Comparison of ENCODE assay signal across 18 cellular contexts in the genomic region with DNA sequence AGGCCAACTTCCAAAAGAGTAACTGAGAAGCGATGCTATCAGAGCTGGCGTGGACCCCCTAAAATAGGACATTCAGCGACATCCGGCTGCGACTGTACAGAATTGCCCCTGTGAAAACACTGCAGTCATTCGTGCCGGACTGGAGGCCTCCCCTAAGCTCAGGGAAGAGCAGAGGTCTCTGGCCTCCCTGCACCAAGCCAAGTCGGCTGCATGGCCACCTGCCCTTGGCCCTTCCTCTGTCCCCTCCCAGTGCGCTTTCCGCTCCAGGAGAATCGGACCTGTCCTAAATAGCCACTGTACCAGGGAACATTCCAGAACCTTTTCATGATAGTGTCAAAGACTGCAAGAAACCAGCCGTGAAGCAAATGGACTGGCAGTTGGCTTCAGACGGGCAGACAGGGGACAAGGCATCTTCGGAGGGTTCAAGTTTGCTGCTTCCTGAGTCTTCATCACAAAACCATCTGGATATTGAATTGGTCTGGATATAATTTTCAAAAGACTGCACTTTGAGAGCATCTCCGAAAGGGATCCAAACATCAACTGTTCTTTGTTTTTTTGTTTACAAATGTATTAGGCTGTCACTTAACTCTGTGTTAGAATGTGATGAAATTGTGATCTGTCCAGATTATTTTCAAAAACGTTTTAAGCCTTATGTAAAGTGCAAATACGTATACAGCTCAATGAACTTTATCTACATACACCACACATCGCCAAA. TPM values are rescaled to one million over a fixed set of nuclear protein-coding genes. Genes with fewer than 3 reads are reported as not detected.
DNase-seq lines count a peak whose midpoint lies in the region; ATAC-seq, FAIRE-seq and TF ChIP-seq lines count a peak whose summit lies in the region.
"Had no signal": no experiment of that assay in that cellular context is flagged by ENCODE, and none has a peak within 500 bp of the region (broad histone marks: within the 10 kb centered on the region; RNA-seq: fewer than 3 reads in every experiment).

No MANE protein-coding gene starts in this region.

- 53% methylated on average over 18 of the region's 18 CpGs for WGBS in K562 (ENCODE audit: insufficient coverage, low coverage, missing lambda C conversion rate)
- 71 to 81% (median 78%) methylated on average over 18 of the region's 18 CpGs for WGBS in small intestine, 3 donors

- ATAC-seq in activated CD8-positive, alpha-beta T cell treated with anti-CD3 and anti-CD28 coated beads, Interleukin-2, amount 10 ng/mL, durations not matched to agents 7 days and 5 days, result no peak
- ATAC-seq in activated CD8-positive, alpha-beta T cell treated with anti-CD3 and anti-CD28 coated beads for 36 hours, result no peak
- no peak for ATAC-seq in K562
- ATAC-seq: Panc1 had no signal

- peaks cover 33% of the 10 kb centered on the region for H3K4me1 Mint-ChIP-seq in activated CD8-positive, alpha-beta T cell treated with anti-CD3 and anti-CD28 coated beads, Interleukin-2, amount 10 ng/mL, durations not matched to agents 7 days and 5 days (ENCODE audit: low read depth)
- peaks cover 14% of the 10 kb centered on the region for H3K4me1 Mint-ChIP-seq in activated CD8-positive, alpha-beta T cell treated with anti-CD3 and anti-CD28 coated beads for 36 hours (ENCODE audit: low read depth)

- H3K27ac ChIP-seq in K562 (ENCODE audit: extremely low read depth, low read depth, low read length) (no peak overlapping the region), kidney (ENCODE audit: low read depth in 2 of 2, low read length in 2 of 2) (no peak overlapping the region), small intestine (ENCODE audit: low read depth in 1 of 2, low read length in 1 of 2) (no peak overlapping the region)

- no peaks in the 10 kb centered on the region for H3K79me2 ChIP-seq in K562 (ENCODE audit: control insufficient read depth, insufficient read depth, low read length)

- POLR2A ChIA-PET in activated CD8-positive, alpha-beta T cell treated with anti-CD3 and anti-CD28 coated beads, Interleukin-2, amount 10 ng/mL, durations not matched to agents 7 days and 5 days (lab: Charles Lee), result interaction anchor here (1.4 kb wide), 1 partner anchor 15 kb away, joined by 3 read pairs; no protein-coding TSS in a partner anchor
- POLR2A ChIA-PET in activated CD8-positive, alpha-beta T cell treated with anti-CD3 and anti-CD28 coated beads for 36 hours (lab: Charles Lee), result interaction anchor here (0.7 kb wide), 1 partner anchor 11 kb away, joined by 3 read pairs; no protein-coding TSS in a partner anchor
- POLR2A ChIA-PET in K562 (lab: Yijun Ruan, JAX), result interaction anchor here (0.9 to 1.0 kb wide), 2 partner anchors 12 to 16 kb away, joined by 3 to 4 read pairs; no protein-coding TSS in a partner anchor

- H3K4me2 ChIP-seq in K562 (ENCODE audit: insufficient read depth, low read length), result no peak overlapping the region
- H3K4me2 ChIP-seq: SK-N-SH had no signal

- H3K9me3 ChIP-seq in K562 (replicated peaks; ENCODE audit: control insufficient read depth, insufficient read depth, low read depth, low read length) (no peaks in the 10 kb centered on the region), kidney (ENCODE audit: control insufficient read depth in 1 of 2, low read length in 2 of 2) (no peaks in the 10 kb centered on the region), small intestine (ENCODE audit: control insufficient read depth, low read depth) (no peaks in the 10 kb centered on the region)
- H3K9me3 ChIP-seq: SK-N-SH had no signal

- TF ChIP-seq CTCF in activated CD8-positive, alpha-beta T cell treated with anti-CD3 and anti-CD28 coated beads for 36 hours (IDR thresholded peaks at IDR 0.05), result no peak
- TF ChIP-seq CTCF in K562 (IDR thresholded peaks at IDR 0.05 in 2 of 3, conservative IDR thresholded peaks at IDR 0.05 in 1 of 3; ENCODE audit: insufficient read depth in 2 of 3, low read depth in 1 of 3, low read length in 3 of 3) (no peak), kidney (IDR thresholded peaks at IDR 0.05; ENCODE audit: borderline replicate concordance, extremely low read depth, insufficient read depth) (no peak)

- intact Hi-C loops in activated CD8-positive, alpha-beta T cell treated with anti-CD3 and anti-CD28 coated beads for 36 hours (cut with micrococcal nuclease), result no loop called here
- intact Hi-C loops in K562 (cut with micrococcal nuclease) (no loop called here), kidney (cut with DNase I) (no loop called here)

- TF ChIP-seq POLR2A in K562 (conservative IDR thresholded peaks at IDR 0.05), result no peak

- CTCF ChIA-PET in activated CD8-positive, alpha-beta T cell treated with anti-CD3 and anti-CD28 coated beads, Interleukin-2, amount 10 ng/mL, durations not matched to agents 7 days and 5 days (lab: Charles Lee), result interaction anchor here (0.9 to 1.1 kb wide), 2 partner anchors 109 to 218 kb away, joined by 3 read pairs; partner anchors contain the start of gene TPD52L2
- CTCF ChIA-PET in activated CD8-positive, alpha-beta T cell treated with anti-CD3 and anti-CD28 coated beads for 36 hours (lab: Charles Lee), result interaction anchor here (1.4 to 2.4 kb wide), 3 partner anchors 12 to 30 kb away, joined by 3 to 8 read pairs (median 8); no protein-coding TSS in a partner anchor
- CTCF ChIA-PET in K562 (lab: Yijun Ruan, JAX; ENCODE audit: low intra/inter-chr PET ratio), result no interaction called here

- FAIRE-seq in K562 (lab: Jason Lieb, UNC) (no peak), kidney (lab: Jason Lieb, UNC) (no peak), small intestine (lab: Jason Lieb, UNC) (no peak), RCC 7860 (lab: Jason Lieb, UNC) (no peak)

- no peak for TF ChIP-seq RAD21 in K562 (CRISPR knock-in tag; conservative IDR thresholded peaks at IDR 0.05 in 1 of 2, IDR thresholded peaks at IDR 0.05 in 1 of 2)

- no peaks in the 10 kb centered on the region for H3K36me3 Mint-ChIP-seq in activated CD8-positive, alpha-beta T cell treated with anti-CD3 and anti-CD28 coated beads, Interleukin-2, amount 10 ng/mL, durations not matched to agents 7 days and 5 days (ENCODE audit: low read depth)
- no peaks in the 10 kb centered on the region for H3K36me3 Mint-ChIP-seq in activated CD8-positive, alpha-beta T cell treated with anti-CD3 and anti-CD28 coated beads for 36 hours (ENCODE audit: low read depth)

- H3K4me1 ChIP-seq in K562 (replicated peaks in 1 of 2; ENCODE audit: control insufficient read depth in 2 of 2, insufficient read depth in 2 of 2, low read length in 2 of 2), result peaks cover 7 to 37% of the 10 kb centered on the region in 2 experiments; a peak in 4 of 5 replicates
- peaks cover 3% of the 10 kb centered on the region in 2 donors for H3K4me1 ChIP-seq in kidney (ENCODE audit: control insufficient read depth in 1 of 2, insufficient read depth in 1 of 2, low read depth in 1 of 2, low read length in 2 of 2)
- H3K4me1 ChIP-seq in small intestine (ENCODE audit: control insufficient read depth in 2 of 2, insufficient read depth in 1 of 2, low read depth in 1 of 2, low read length in 1 of 2), result no peaks in the 10 kb centered on the region

- no peaks in the 10 kb centered on the region for H4K20me1 ChIP-seq in K562 (replicated peaks; ENCODE audit: control insufficient read depth, insufficient read depth, low read length)

- H3K27me3 Mint-ChIP-seq in activated CD8-positive, alpha-beta T cell treated with anti-CD3 and anti-CD28 coated beads, Interleukin-2, amount 10 ng/mL, durations not matched to agents 7 days and 5 days (ENCODE audit: low read depth), result peaks cover 19% of the 10 kb centered on the region
- no peaks in the 10 kb centered on the region for H3K27me3 Mint-ChIP-seq in activated CD8-positive, alpha-beta T cell treated with anti-CD3 and anti-CD28 coated beads for 36 hours

- no peaks in the 10 kb centered on the region for H3K9me3 Mint-ChIP-seq in activated CD8-positive, alpha-beta T cell treated with anti-CD3 and anti-CD28 coated beads, Interleukin-2, amount 10 ng/mL, durations not matched to agents 7 days and 5 days (ENCODE audit: insufficient read depth)
- H3K9me3 Mint-ChIP-seq in activated CD8-positive, alpha-beta T cell treated with anti-CD3 and anti-CD28 coated beads for 36 hours, result no peaks in the 10 kb centered on the region

- no peaks in the 10 kb centered on the region for H3K9me1 ChIP-seq in K562 (ENCODE audit: control insufficient read depth, insufficient read depth, low read length)

- in situ Hi-C loops in K562 (cut with MboI), result no loop called here

- H3K9ac ChIP-seq in K562 (ENCODE audit: insufficient read depth in 1 of 2, low read depth in 2 of 2, low read length in 2 of 2) (peak overlapping the region in 1 of 2 experiments; percentile 43; a peak in 1 of 4 replicates), kidney (ENCODE audit: low read length in 2 of 2) (no peak overlapping the region)
- H3K9ac ChIP-seq: SK-N-SH had no signal

- H3K4me3 ChIP-seq in K562, result no peak overlapping the region
- no peak overlapping the region for H3K4me3 ChIP-seq in kidney (ENCODE audit: low read length in 2 of 2)
- no peak overlapping the region for H3K4me3 ChIP-seq in small intestine (ENCODE audit: low read depth in 1 of 2, low read length in 2 of 2)

- H2AFZ ChIP-seq in K562 (ENCODE audit: low read depth, low read length), result 0 out of 2 replicates have a peak overlapping the region, but pooled peaks have one; percentile 17

- no peak for TF ChIP-seq EP300 in K562 (IDR thresholded peaks at IDR 0.05; ENCODE audit: low read length)

- H3K27ac Mint-ChIP-seq in activated CD8-positive, alpha-beta T cell treated with anti-CD3 and anti-CD28 coated beads, Interleukin-2, amount 10 ng/mL, durations not matched to agents 7 days and 5 days, result peak overlapping the region; percentile 67
- H3K27ac Mint-ChIP-seq in activated CD8-positive, alpha-beta T cell treated with anti-CD3 and anti-CD28 coated beads for 36 hours, result no peak overlapping the region

- no TSS peak for BruUV-seq in K562 (replicated peaks; lab: Mats Ljungman, UMichigan)

- no peak for DNase-seq in activated CD8-positive, alpha-beta T cell treated with anti-CD3 and anti-CD28 coated beads, Interleukin-2, amount 10 ng/mL, durations not matched to agents 7 days and 5 days
- no peak for DNase-seq in activated CD8-positive, alpha-beta T cell treated with anti-CD3 and anti-CD28 coated beads for 36 hours
- DNase-seq in K562 (ENCODE audit: extremely low read depth in 1 of 4, low spot score in 3 of 4) (no peak), kidney (peak; percentile 50), occipital lobe (lab: John Stamatoyannopoulos, UW) (no peak), small intestine (no peak), RCC 7860 (ENCODE audit: low spot score) (no peak), germinal center (ENCODE audit: low spot score) (no peak)
- DNase-seq: 8988T, DMS153, MM.1S, NCI-H1092 treated with DMSO at 0.1 percent for 48 hours, NCI-H2081 treated with DMSO at 0.1 percent for 48 hours, NCI-H510A treated with DMSO at 0.1 percent for 48 hours, NCI-H82, Right ventricle myocardium superior, SK-N-SH had no signal

- H3K4me3 Mint-ChIP-seq in activated CD8-positive, alpha-beta T cell treated with anti-CD3 and anti-CD28 coated beads, Interleukin-2, amount 10 ng/mL, durations not matched to agents 7 days and 5 days, result no peak overlapping the region
- no peak overlapping the region for H3K4me3 Mint-ChIP-seq in activated CD8-positive, alpha-beta T cell treated with anti-CD3 and anti-CD28 coated beads for 36 hours

- H3K36me3 ChIP-seq in K562 (ENCODE audit: control insufficient read depth, insufficient read depth, low read length), result no peaks in the 10 kb centered on the region
- no peaks in the 10 kb centered on the region for H3K36me3 ChIP-seq in kidney (ENCODE audit: control insufficient read depth in 1 of 2, insufficient read depth in 2 of 2, low read length in 2 of 2)
- no peaks in the 10 kb centered on the region for H3K36me3 ChIP-seq in small intestine (ENCODE audit: control insufficient read depth in 2 of 2, insufficient read depth in 2 of 2, low read length in 2 of 2)

- H3K27me3 ChIP-seq in K562 (ENCODE audit: control insufficient read depth in 2 of 2, insufficient read depth in 2 of 2, low read length in 2 of 2), result no peaks in the 10 kb centered on the region
- H3K27me3 ChIP-seq in small intestine (ENCODE audit: control insufficient read depth in 2 of 2, insufficient read depth in 2 of 2, low read length in 2 of 2), result no peaks in the 10 kb centered on the region

RNA-seq across cellular contexts. Expression of gene SLC2A4RG, which starts 16.5 kb away (rescaled TPM):
- 10 to 100 TPM; 97.2 TPM for total RNA-seq in activated CD8-positive, alpha-beta T cell treated with anti-CD3 and anti-CD28 coated beads, Interleukin-2, amount 10 ng/mL, durations not matched to agents 7 days and 5 days
- 10 to 100 TPM; 38.5 to 39.8 TPM for total RNA-seq in activated CD8-positive, alpha-beta T cell treated with anti-CD3 and anti-CD28 coated beads for 36 hours
- 22.0 and 60.9 TPM in 2 replicates for total RNA-seq in K562 (2011; cell fraction: chromatin; rRNA removed; ENCODE audit: low replicate concordance)
- 104 and 105 TPM in 2 replicates for total RNA-seq in K562 (2011; cell fraction: nucleolus; rRNA removed)
- 35.7 and 41.6 TPM in 2 replicates for total RNA-seq in K562 (2011; cell fraction: nucleoplasm; rRNA removed)
- total RNA-seq in K562 (2014; rRNA removed) (62.7 and 92.2 TPM in 2 replicates), K562 (2014; rRNA removed; fragmentation: Illumina TruSeq; extraction: Trizol) (8.2 and 8.3 TPM in 2 replicates), K562 (2015; rRNA removed; fragmentation: Illumina TruSeq; extraction: Trizol) (26.5 and 28.3 TPM in 2 replicates), K562 (2021) (97.3 and 104 TPM in 2 replicates), kidney (154 TPM), occipital lobe (2.8 TPM)
- polyA plus RNA-seq in K562 (2011; rRNA removed) (29.5 and 48.0 TPM in 2 replicates), K562 (2014; fragmentation: Illumina TruSeq; extraction: Trizol) (10.3 and 24.9 TPM in 2 replicates), K562 (2014; fragmentation: Nextera tagmentation; extraction: Ambion mirVana) (1 to 10 TPM in 1 of 2 experiments, under 1 TPM in 1; 0.34 to 1.1 TPM), K562 (2014; rRNA removed) (62.6 and 84.4 TPM in 2 replicates), kidney (ENCODE audit: insufficient read depth, low read depth, low replicate concordance) (171 TPM), small intestine (10 to 100 TPM; 11.6 to 19.0 (median 16.2) TPM)
- polyA plus RNA-seq in K562 (2011; cell fraction: cytosol; rRNA removed), result 27.4 and 73.4 TPM in 2 replicates
- 238 and 316 TPM in 2 replicates for polyA plus RNA-seq in K562 (2011; cell fraction: nucleus; rRNA removed)
- 65.5 and 70.1 TPM in 2 replicates for polyA plus RNA-seq in K562 (2012)
- 1.6 and 4.4 TPM in 2 replicates for polyA minus RNA-seq in K562 (2011; rRNA and poly(A)+ RNA removed)
- 14.8 and 20.6 TPM in 2 replicates for polyA minus RNA-seq in K562 (2011; cell fraction: cytosol; rRNA and poly(A)+ RNA removed)
- 47.3 and 53.0 TPM in 2 replicates for polyA minus RNA-seq in K562 (2011; cell fraction: nucleus; rRNA and poly(A)+ RNA removed)

RNA-seq across cellular contexts. Expression of gene LIME1, which starts 19.6 kb away (rescaled TPM):
- total RNA-seq in activated CD8-positive, alpha-beta T cell treated with anti-CD3 and anti-CD28 coated beads, Interleukin-2, amount 10 ng/mL, durations not matched to agents 7 days and 5 days, result 100 to 1,000 TPM; 163 to 165 TPM
- 10 to 100 TPM; 15.5 to 16.8 TPM for total RNA-seq in activated CD8-positive, alpha-beta T cell treated with anti-CD3 and anti-CD28 coated beads for 36 hours
- 6.7 and 27.9 TPM in 2 replicates for total RNA-seq in K562 (2011; cell fraction: chromatin; rRNA removed; ENCODE audit: low replicate concordance)
- 29.6 and 36.2 TPM in 2 replicates for total RNA-seq in K562 (2011; cell fraction: nucleolus; rRNA removed)
- total RNA-seq in K562 (2011; cell fraction: nucleoplasm; rRNA removed), result 12.0 and 12.1 TPM in 2 replicates
- 9.5 and 12.7 TPM in 2 replicates for total RNA-seq in K562 (2014; rRNA removed)
- 0.11 and 0.32 TPM in 2 replicates for total RNA-seq in K562 (2014; rRNA removed; fragmentation: Illumina TruSeq; extraction: Trizol)
- total RNA-seq in K562 (2015; rRNA removed; fragmentation: Illumina TruSeq; extraction: Trizol), result 2.7 and 2.8 TPM in 2 replicates
- total RNA-seq in K562 (2021), result 9.3 and 10.2 TPM in 2 replicates
- 1.5 and 3.9 TPM in 2 replicates for polyA plus RNA-seq in K562 (2011; rRNA removed)
- polyA plus RNA-seq in K562 (2011; cell fraction: cytosol; rRNA removed), result 4.5 and 15.8 TPM in 2 replicates
- polyA plus RNA-seq in K562 (2011; cell fraction: nucleus; rRNA removed), result 37.1 and 90.0 TPM in 2 replicates
- 5.5 and 10.7 TPM in 2 replicates for polyA plus RNA-seq in K562 (2012)
- 0.83 and 2.3 TPM in 2 replicates for polyA plus RNA-seq in K562 (2014; fragmentation: Illumina TruSeq; extraction: Trizol)
- not detected for polyA plus RNA-seq in K562 (2014; fragmentation: Nextera tagmentation; extraction: Ambion mirVana)
- 17.1 and 20.2 TPM in 2 replicates for polyA plus RNA-seq in K562 (2014; rRNA removed)
- polyA minus RNA-seq in K562 (2011; rRNA and poly(A)+ RNA removed), result 0.06 and 0.25 TPM in 2 replicates
- polyA minus RNA-seq in K562 (2011; cell fraction: cytosol; rRNA and poly(A)+ RNA removed), result 1.2 and 1.5 TPM in 2 replicates
- 4.7 and 7.7 TPM in 2 replicates for polyA minus RNA-seq in K562 (2011; cell fraction: nucleus; rRNA and poly(A)+ RNA removed)
- 12.1 TPM for total RNA-seq in kidney
- polyA plus RNA-seq in kidney (ENCODE audit: insufficient read depth, low read depth, low replicate concordance), result 114 TPM
- total RNA-seq in occipital lobe, result 1.7 TPM
- polyA plus RNA-seq in small intestine, result 10 to 100 TPM; 10.8 to 48.4 (median 34.4) TPM

RNA-seq across cellular contexts. Expression of gene ZGPAT, which starts 48.3 kb away (rescaled TPM):
- 10 to 100 TPM; 38.6 to 43.5 TPM for total RNA-seq in activated CD8-positive, alpha-beta T cell treated with anti-CD3 and anti-CD28 coated beads, Interleukin-2, amount 10 ng/mL, durations not matched to agents 7 days and 5 days
- 10 to 100 TPM; 22.4 to 22.5 TPM for total RNA-seq in activated CD8-positive, alpha-beta T cell treated with anti-CD3 and anti-CD28 coated beads for 36 hours
- 20.3 and 73.7 TPM in 2 replicates for total RNA-seq in K562 (2011; cell fraction: chromatin; rRNA removed; ENCODE audit: low replicate concordance)
- 43.4 and 48.4 TPM in 2 replicates for total RNA-seq in K562 (2011; cell fraction: nucleolus; rRNA removed)
- 35.6 and 47.3 TPM in 2 replicates for total RNA-seq in K562 (2011; cell fraction: nucleoplasm; rRNA removed)
- total RNA-seq in K562 (2014; rRNA removed) (19.4 and 26.6 TPM in 2 replicates), K562 (2014; rRNA removed; fragmentation: Illumina TruSeq; extraction: Trizol) (2.2 and 2.4 TPM in 2 replicates), K562 (2015; rRNA removed; fragmentation: Illumina TruSeq; extraction: Trizol) (7.9 and 8.4 TPM in 2 replicates), K562 (2021) (22.5 and 25.4 TPM in 2 replicates), kidney (30.5 TPM), occipital lobe (7.3 TPM)
- polyA plus RNA-seq in K562 (2011; rRNA removed) (7.4 and 10.7 TPM in 2 replicates), K562 (2014; fragmentation: Illumina TruSeq; extraction: Trizol) (5.6 and 10.9 TPM in 2 replicates), K562 (2014; fragmentation: Nextera tagmentation; extraction: Ambion mirVana) (under 1 TPM; 0.14 to 0.21 TPM), K562 (2014; rRNA removed) (24.1 and 27.7 TPM in 2 replicates), kidney (ENCODE audit: insufficient read depth, low read depth, low replicate concordance) (39.6 TPM), small intestine (10 to 100 TPM; 26.4 to 39.8 (median 34.9) TPM)
- 6.2 and 15.4 TPM in 2 replicates for polyA plus RNA-seq in K562 (2011; cell fraction: cytosol; rRNA removed)
- polyA plus RNA-seq in K562 (2011; cell fraction: nucleus; rRNA removed), result 40.8 and 67.3 TPM in 2 replicates
- polyA plus RNA-seq in K562 (2012), result 14.8 and 18.0 TPM in 2 replicates
- 2.7 and 4.6 TPM in 2 replicates for polyA minus RNA-seq in K562 (2011; rRNA and poly(A)+ RNA removed)
- polyA minus RNA-seq in K562 (2011; cell fraction: cytosol; rRNA and poly(A)+ RNA removed), result 11.6 and 12.8 TPM in 2 replicates
- polyA minus RNA-seq in K562 (2011; cell fraction: nucleus; rRNA and poly(A)+ RNA removed), result 9.8 and 11.2 TPM in 2 replicates

RNA-seq across cellular contexts. Expression of gene ARFRP1, which starts 48.3 kb away (rescaled TPM):
- 10 to 100 TPM; 55.2 to 57.6 TPM for total RNA-seq in activated CD8-positive, alpha-beta T cell treated with anti-CD3 and anti-CD28 coated beads, Interleukin-2, amount 10 ng/mL, durations not matched to agents 7 days and 5 days
- total RNA-seq in activated CD8-positive, alpha-beta T cell treated with anti-CD3 and anti-CD28 coated beads for 36 hours, result 10 to 100 TPM; 41.7 to 44.2 TPM
- total RNA-seq in K562 (2011; cell fraction: chromatin; rRNA removed; ENCODE audit: low replicate concordance), result 98.6 and 222 TPM in 2 replicates
- total RNA-seq in K562 (2011; cell fraction: nucleolus; rRNA removed), result 116 and 124 TPM in 2 replicates
- 75.6 and 81.5 TPM in 2 replicates for total RNA-seq in K562 (2011; cell fraction: nucleoplasm; rRNA removed)
- total RNA-seq in K562 (2014; rRNA removed), result 64.3 and 74.1 TPM in 2 replicates
- 16.1 and 19.1 TPM in 2 replicates for total RNA-seq in K562 (2014; rRNA removed; fragmentation: Illumina TruSeq; extraction: Trizol)
- total RNA-seq in K562 (2015; rRNA removed; fragmentation: Illumina TruSeq; extraction: Trizol), result 37.3 and 37.7 TPM in 2 replicates
- 64.0 and 78.9 TPM in 2 replicates for total RNA-seq in K562 (2021)
- 37.5 and 39.5 TPM in 2 replicates for polyA plus RNA-seq in K562 (2011; rRNA removed)
- polyA plus RNA-seq in K562 (2011; cell fraction: cytosol; rRNA removed), result 52.0 and 57.8 TPM in 2 replicates
- polyA plus RNA-seq in K562 (2011; cell fraction: nucleus; rRNA removed), result 132 and 147 TPM in 2 replicates
- 44.1 and 48.2 TPM in 2 replicates for polyA plus RNA-seq in K562 (2012)
- 20.0 and 36.3 TPM in 2 replicates for polyA plus RNA-seq in K562 (2014; fragmentation: Illumina TruSeq; extraction: Trizol)
- polyA plus RNA-seq in K562 (2014; fragmentation: Nextera tagmentation; extraction: Ambion mirVana), result 1 to 10 TPM; 2.2 to 6.0 TPM
- 66.9 and 70.5 TPM in 2 replicates for polyA plus RNA-seq in K562 (2014; rRNA removed)
- 18.4 and 33.9 TPM in 2 replicates for polyA minus RNA-seq in K562 (2011; rRNA and poly(A)+ RNA removed)
- polyA minus RNA-seq in K562 (2011; cell fraction: cytosol; rRNA and poly(A)+ RNA removed), result 14.4 and 22.2 TPM in 2 replicates
- 46.2 and 62.4 TPM in 2 replicates for polyA minus RNA-seq in K562 (2011; cell fraction: nucleus; rRNA and poly(A)+ RNA removed)
- 71.2 TPM for total RNA-seq in kidney
- 60.6 TPM for polyA plus RNA-seq in kidney (ENCODE audit: insufficient read depth, low read depth, low replicate concordance)
- 15.6 TPM for total RNA-seq in occipital lobe
- 10 to 100 TPM; 60.6 to 78.6 (median 61.0) TPM for polyA plus RNA-seq in small intestine

RNA-seq across cellular contexts. Expression of gene TNFRSF6B, which starts 59.6 kb away (rescaled TPM):
- not detected for total RNA-seq in activated CD8-positive, alpha-beta T cell treated with anti-CD3 and anti-CD28 coated beads, Interleukin-2, amount 10 ng/mL, durations not matched to agents 7 days and 5 days
- total RNA-seq in activated CD8-positive, alpha-beta T cell treated with anti-CD3 and anti-CD28 coated beads for 36 hours, result not detected
- total RNA-seq in K562 (2011; cell fraction: chromatin; rRNA removed; ENCODE audit: low replicate concordance), result not detected in 2 replicates
- 4.9 and 6.3 TPM in 2 replicates for total RNA-seq in K562 (2011; cell fraction: nucleolus; rRNA removed)
- not detected in 2 replicates for total RNA-seq in K562 (2011; cell fraction: nucleoplasm; rRNA removed)
- total RNA-seq in K562 (2014; rRNA removed) (0.32 and 3.8 TPM in 2 replicates), K562 (2014; rRNA removed; fragmentation: Illumina TruSeq; extraction: Trizol) (not detected in 2 replicates), K562 (2015; rRNA removed; fragmentation: Illumina TruSeq; extraction: Trizol) (0.19 TPM in 1 of 2 replicates, not detected in the other), K562 (2021) (not detected in 2 replicates), kidney (64.5 TPM), occipital lobe (not detected)
- polyA plus RNA-seq in K562 (2011; rRNA removed) (0.10 and 0.37 TPM in 2 replicates), K562 (2014; fragmentation: Illumina TruSeq; extraction: Trizol) (not detected in 2 replicates), K562 (2014; fragmentation: Nextera tagmentation; extraction: Ambion mirVana) (not detected), K562 (2014; rRNA removed) (3.2 and 3.5 TPM in 2 replicates), kidney (ENCODE audit: insufficient read depth, low read depth, low replicate concordance) (2.4 TPM), small intestine (10 to 100 TPM in 1 of 3 donors, 1 to 10 TPM in 2; 4.2 to 15.9 (median 7.3) TPM)
- polyA plus RNA-seq in K562 (2011; cell fraction: cytosol; rRNA removed), result 1.1 and 5.8 TPM in 2 replicates
- 1.4 and 13.8 TPM in 2 replicates for polyA plus RNA-seq in K562 (2011; cell fraction: nucleus; rRNA removed)
- polyA plus RNA-seq in K562 (2012), result 0.87 and 1.3 TPM in 2 replicates
- polyA minus RNA-seq in K562 (2011; rRNA and poly(A)+ RNA removed), result not detected in 2 replicates
- not detected in 2 replicates for polyA minus RNA-seq in K562 (2011; cell fraction: cytosol; rRNA and poly(A)+ RNA removed)
- polyA minus RNA-seq in K562 (2011; cell fraction: nucleus; rRNA and poly(A)+ RNA removed), result 1.2 TPM in 1 of 2 replicates, not detected in the other

Comparison
In these comparisons a context has a peak if more than half of its experiments do, and no peak if none do; other contexts are left out.
1. RNA of gene LIME1, which starts 19.6 kb away (total RNA-seq): 163 to 165 TPM in activated CD8-positive, alpha-beta T cell treated with anti-CD3 and anti-CD28 coated beads, Interleukin-2, amount 10 ng/mL, durations not matched to agents 7 days and 5 days; 15.5 to 16.8 TPM in activated CD8-positive, alpha-beta T cell treated with anti-CD3 and anti-CD28 coated beads for 36 hours, 12.1 TPM in kidney (single experiment), 0.11 to 36.2 TPM in K562 and 1.7 TPM in occipital lobe (single experiment); every median in the first group is over 4 times any median in the second.